In genomic region chr10:43137971-43138756, GRCh38 we compare ENCODE assay signal across 8 cellular contexts. TPM values are rescaled to one million over a fixed set of nuclear protein-coding genes. Genes with fewer than 3 reads are reported as not detected.
DNase-seq lines count a peak whose midpoint lies in the region; ATAC-seq and TF ChIP-seq lines count a peak whose summit lies in the region.

Gene CSGALNACT2, plus strand, starts transcription at chr10:43138445. Its CDS starts 16,705 bp downstream, at chr10:43155150.

- intact Hi-C loops in ascending aorta (cut with DNase I) (loop anchor here (2.0 to 10.0 kb wide), 4 partner anchors 259 to 586 kb away; partner anchors contain the start of genes HNRNPF and ZNF239), vagina (cut with DNase I) (no loop called here)

- H3K27me3 ChIP-seq in ascending aorta, result no peaks in the 10 kb centered on the region
- no peaks in the 10 kb centered on the region for H3K27me3 ChIP-seq in rectal smooth muscle tissue (ENCODE audit: control insufficient read depth, insufficient read depth, low read length)
- no peaks in the 10 kb centered on the region for H3K27me3 ChIP-seq in vagina

- peak within 1 kb of the TSS; percentile 92 to 98 for H3K27ac ChIP-seq in ascending aorta
- H3K27ac ChIP-seq in rectal smooth muscle tissue (ENCODE audit: low read depth, low read length), result peak within 1 kb of the TSS; percentile 97
- peak within 1 kb of the TSS; percentile 93 for H3K27ac ChIP-seq in vagina

- in situ Hi-C loops in GM13977 (cut with MboI; ENCODE audit: low pct_unique_long_range_greater_than_20kb, low sequenced_read_pairs, unreplicated experiment), result no loop called here

- H3K4me1 ChIP-seq in ascending aorta (peaks cover 0 to 15% of the 10 kb centered on the region in 2 donors), rectal smooth muscle tissue (ENCODE audit: control insufficient read depth, insufficient read depth, low read length) (no peaks in the 10 kb centered on the region), vagina (peaks cover 43% of the 10 kb centered on the region)

- H3K4me3 ChIP-seq in ascending aorta (peak within 1 kb of the TSS; percentile 85 to 87), rectal smooth muscle tissue (ENCODE audit: low read length) (peak within 1 kb of the TSS; percentile 96), vagina (peak within 1 kb of the TSS; percentile 80 to 95)

- H3K9me3 ChIP-seq in ascending aorta (no peaks in the 10 kb centered on the region), vagina (no peaks in the 10 kb centered on the region)

- H3K9ac ChIP-seq in rectal smooth muscle tissue (ENCODE audit: low read length), result peak within 1 kb of the TSS; percentile 96

- TF ChIP-seq CTCF in GM13977 (IDR thresholded peaks at IDR 0.05; ENCODE audit: extremely low read depth, insufficient read depth, missing control alignments) (no peak), ascending aorta (IDR thresholded peaks at IDR 0.05) (no peak), vagina (IDR thresholded peaks at IDR 0.05) (no peak)

- no peaks in the 10 kb centered on the region for H3K36me3 ChIP-seq in ascending aorta
- no peaks in the 10 kb centered on the region for H3K36me3 ChIP-seq in rectal smooth muscle tissue (ENCODE audit: control insufficient read depth, insufficient read depth, low read length)
- H3K36me3 ChIP-seq in vagina, result no peaks in the 10 kb centered on the region

- DNase-seq in GM13977 (ENCODE audit: low spot score), result peak; percentile 95
- peak; percentile 31 for DNase-seq in NCI-H1436 treated with DMSO at 0.1 percent for 48 hours (lab: John Stamatoyannopoulos, UW)
- DNase-seq in T-helper 22 cell (ENCODE audit: low read depth), result peak; percentile 78
- peak; percentile 64 to 95 for DNase-seq in ascending aorta (ENCODE audit: low spot score in 2 of 2)
- DNase-seq in hepatic stellate cell (ENCODE audit: low spot score), result peak; percentile 90
- DNase-seq in vagina (ENCODE audit: extremely low spot score in 2 of 2), result peak in 1 of 2 donors; percentile 89

- peak in 1 of 2 donors; percentile 94 for TF ChIP-seq POLR2A in vagina (IDR thresholded peaks at IDR 0.05)

- ATAC-seq in HG02840 (IDR thresholded peaks at IDR 0.05; ENCODE audit: low FRiP score, unreplicated experiment), result peak; percentile 65

RNA-seq across cellular contexts. Expression of gene CSGALNACT2, which starts in this region (rescaled TPM):
- total RNA-seq in ascending aorta (19.7 TPM), vagina (21.9 TPM)
